Comparison of ENCODE assay signal across 13 cellular contexts in genomic region chr17:1379208-1379929, GRCh38. TPM values are rescaled to one million over a fixed set of nuclear protein-coding genes. Genes with fewer than 3 reads are reported as not detected.
A peak's percentile ranks its signal among the peaks of the same experiment; 100 is the strongest.
DNase-seq lines count a peak whose midpoint lies in the region; ATAC-seq, FAIRE-seq and TF ChIP-seq lines count a peak whose summit lies in the region.
"Had no signal": no experiment of that assay in that cellular context is flagged by ENCODE, and none has a peak within 500 bp of the region (broad histone marks: within the 10 kb centered on the region; RNA-seq: fewer than 3 reads in every experiment).

No MANE protein-coding gene starts in this region.

- H3K23ac ChIP-seq in IMR-90 (ENCODE audit: low read depth, low read length): peak overlapping the region; percentile 52

- FAIRE-seq in D721Med (lab: Jason Lieb, UNC): no peak

- no TSS peak for BruUV-seq in IMR-90 (replicated peaks; lab: Mats Ljungman, UMichigan)

- H2BK15ac ChIP-seq in IMR-90 (ENCODE audit: low read depth, low read length): no peak overlapping the region

- H3K36me3 Mint-ChIP-seq in CD4-positive, CD25-positive, alpha-beta regulatory T cell: peaks cover 5% of the 10 kb centered on the region
- peaks cover 24% of the 10 kb centered on the region for H3K36me3 Mint-ChIP-seq in central memory CD8-positive, alpha-beta T cell (ENCODE audit: insufficient read depth)
- H3K36me3 Mint-ChIP-seq in nephron progenitor cell (ENCODE audit: low read depth): peaks cover 55% of the 10 kb centered on the region

- no peak for TF ChIP-seq POLR2A in IMR-90 (IDR thresholded peaks at IDR 0.05; ENCODE audit: low read depth, low read length)

- POLR2A ChIA-PET in IMR-90 (lab: Charles Lee; ENCODE audit: unreplicated experiment): no interaction called here

- no peak for DNase-seq in CD4-positive, CD25-positive, alpha-beta regulatory T cell
- DNase-seq in IMR-90 (no peak), nephron progenitor cell (no peak), D721Med (ENCODE audit: insufficient read length, low spot score) (no peak), nucleus accumbens (lab: John Stamatoyannopoulos, UW) (no peak)
- DNase-seq in central memory CD8-positive, alpha-beta T cell (ENCODE audit: low spot score in 2 of 2): no peak
- DNase-seq: Calu3; central memory CD4-positive, alpha-beta T cell; HCEC 1CT; NCI-H1694; SW 1271 had no signal

- dilution Hi-C loops in IMR-90 (cut with HindIII; ENCODE audit: low sequenced_read_pairs, unreplicated experiment): no loop called here

- H2AFZ ChIP-seq in IMR-90 (replicated peaks; ENCODE audit: low read length, poor library complexity): no peak overlapping the region

- H3K27me3 Mint-ChIP-seq in CD4-positive, CD25-positive, alpha-beta regulatory T cell: no peaks in the 10 kb centered on the region
- H3K27me3 Mint-ChIP-seq in central memory CD8-positive, alpha-beta T cell: no peaks in the 10 kb centered on the region
- no peaks in the 10 kb centered on the region for H3K27me3 Mint-ChIP-seq in nephron progenitor cell (ENCODE audit: low read depth, poor library complexity)

- H3K4me2 ChIP-seq in IMR-90 (ENCODE audit: low read depth, low read length): no peak overlapping the region

- H3K27ac Mint-ChIP-seq in CD4-positive, CD25-positive, alpha-beta regulatory T cell: peak overlapping the region; percentile 75 to 95 (median 90)
- H3K27ac Mint-ChIP-seq in central memory CD8-positive, alpha-beta T cell (ENCODE audit: low read depth): peak overlapping the region; percentile 29
- H3K27ac Mint-ChIP-seq in nephron progenitor cell: peak overlapping the region; percentile 64

- H3K4me3 Mint-ChIP-seq in CD4-positive, CD25-positive, alpha-beta regulatory T cell: peak overlapping the region in 3 of 4 donors; percentile 34 to 67 (median 49)
- peak overlapping the region; percentile 34 for H3K4me3 Mint-ChIP-seq in central memory CD8-positive, alpha-beta T cell
- H3K4me3 Mint-ChIP-seq in nephron progenitor cell: no peak overlapping the region

- peaks cover 0 to 59% of the 10 kb centered on the region in 2 experiments; a peak in 2 of 4 replicates for H3K79me1 ChIP-seq in IMR-90 (ENCODE audit: low read depth in 1 of 2, low read length in 2 of 2)

- no peak overlapping the region for H3K14ac ChIP-seq in IMR-90 (replicated peaks; ENCODE audit: low read depth, low read length)

- peaks cover 30 to 90% (median 66%) of the 10 kb centered on the region in 4 donors for H3K4me1 Mint-ChIP-seq in CD4-positive, CD25-positive, alpha-beta regulatory T cell
- peaks cover 67% of the 10 kb centered on the region for H3K4me1 Mint-ChIP-seq in central memory CD8-positive, alpha-beta T cell
- peaks cover 57% of the 10 kb centered on the region for H3K4me1 Mint-ChIP-seq in nephron progenitor cell

- H2AK9ac ChIP-seq in IMR-90 (replicated peaks; ENCODE audit: low read depth, low read length, poor library complexity): no peak overlapping the region

- H2BK5ac ChIP-seq in IMR-90 (ENCODE audit: low read depth, low read length, poor library complexity, severe bottlenecking): no peak overlapping the region

- H3K18ac ChIP-seq in IMR-90 (ENCODE audit: low read depth, low read length): no peak overlapping the region

- TF ChIP-seq RAD21 in IMR-90 (IDR thresholded peaks at IDR 0.05; ENCODE audit: low read length): no peak

- peaks cover 7% of the 10 kb centered on the region for H3K36me3 ChIP-seq in CD4-positive, CD25-positive, alpha-beta regulatory T cell (ENCODE audit: control insufficient read depth, insufficient read depth, low read length)
- peaks cover 5% of the 10 kb centered on the region; the same call in 1 of the 2 replicates for H3K36me3 ChIP-seq in IMR-90 (ENCODE audit: control insufficient read depth, insufficient read depth, low read length)

- H3K9me3 Mint-ChIP-seq in CD4-positive, CD25-positive, alpha-beta regulatory T cell: no peaks in the 10 kb centered on the region
- H3K9me3 Mint-ChIP-seq in central memory CD8-positive, alpha-beta T cell: no peaks in the 10 kb centered on the region
- no peaks in the 10 kb centered on the region for H3K9me3 Mint-ChIP-seq in nephron progenitor cell

- peaks cover 34% of the 10 kb centered on the region for H3K9me1 ChIP-seq in IMR-90 (ENCODE audit: insufficient read depth, low read length)

- ATAC-seq in CD4-positive, CD25-positive, alpha-beta regulatory T cell (ENCODE audit: low read depth in 2 of 2): no peak
- ATAC-seq in IMR-90 (ENCODE audit: low read depth) (no peak), GM19328 (IDR thresholded peaks at IDR 0.05; ENCODE audit: unreplicated experiment) (no peak), HG02884 (IDR thresholded peaks at IDR 0.05; ENCODE audit: unreplicated experiment) (no peak)
- no peak for ATAC-seq in central memory CD8-positive, alpha-beta T cell (replicated peaks; ENCODE audit: extremely low read depth, poor library complexity, severe bottlenecking)

- no peak overlapping the region for H2BK20ac ChIP-seq in IMR-90 (ENCODE audit: low read depth, low read length)

- no peak overlapping the region for H3K9ac ChIP-seq in IMR-90 (ENCODE audit: low read depth, low read length)

- peaks cover 64% of the 10 kb centered on the region for H3K4me1 ChIP-seq in CD4-positive, CD25-positive, alpha-beta regulatory T cell (ENCODE audit: control insufficient read depth, insufficient read depth, low read length, poor library complexity, severe bottlenecking)
- peaks cover 29% of the 10 kb centered on the region for H3K4me1 ChIP-seq in IMR-90 (ENCODE audit: control insufficient read depth, insufficient read depth, low read length)

- H2AK5ac ChIP-seq in IMR-90 (ENCODE audit: low read depth, low read length): no peak overlapping the region

- TF ChIP-seq CTCF in IMR-90 (conservative IDR thresholded peaks at IDR 0.05; ENCODE audit: low read depth, low read length) (no peak), nephron progenitor cell (IDR thresholded peaks at IDR 0.05) (no peak), D721Med (IDR thresholded peaks at IDR 0.05; ENCODE audit: insufficient read depth, missing control alignments) (no peak)

- peak overlapping the region; percentile 55 for H3K27ac ChIP-seq in CD4-positive, CD25-positive, alpha-beta regulatory T cell (ENCODE audit: insufficient read depth, low read length, poor library complexity, severe bottlenecking)
- no peak overlapping the region for H3K27ac ChIP-seq in IMR-90 (ENCODE audit: insufficient read depth, low read length)

- H3K4ac ChIP-seq in IMR-90 (ENCODE audit: low read depth, low read length): no peak overlapping the region

- 88% methylated on average over 4 of the region's 11 CpGs; no CpG with 5 or more reads in 1 of the 2 experiments for WGBS in IMR-90 (ENCODE audit: extremely low coverage in 2 of 2, insufficient read length in 1 of 2), 2 experiments

- CTCF ChIA-PET in IMR-90 (lab: Yijun Ruan, JAX): interaction anchor here (1.4 to 2.2 kb wide), 2 partner anchors 14 kb away, joined by 6 to 10 read pairs; no protein-coding TSS in a partner anchor

- H3K4me3 ChIP-seq in CD4-positive, CD25-positive, alpha-beta regulatory T cell (ENCODE audit: low read depth, low read length): peak overlapping the region; percentile 42
- no peak overlapping the region for H3K4me3 ChIP-seq in IMR-90 (ENCODE audit: insufficient read depth, low read depth, low read length)

- H3K27me3 ChIP-seq in CD4-positive, CD25-positive, alpha-beta regulatory T cell (ENCODE audit: control insufficient read depth, insufficient read depth, low read length): no peaks in the 10 kb centered on the region
- H3K27me3 ChIP-seq in IMR-90 (ENCODE audit: control insufficient read depth, insufficient read depth, low read length): no peaks in the 10 kb centered on the region

- intact Hi-C loops in IMR-90 (cut with micrococcal nuclease): no loop called here

- no peak overlapping the region for H2BK120ac ChIP-seq in IMR-90 (ENCODE audit: low read depth, low read length)

- no peak overlapping the region for H4K91ac ChIP-seq in IMR-90 (ENCODE audit: insufficient read depth, low read depth, low read length)

- in situ Hi-C loops in IMR-90 (cut with MboI; ENCODE audit: low sequenced_read_pairs): no loop called here

- H3K9me3 ChIP-seq in CD4-positive, CD25-positive, alpha-beta regulatory T cell (ENCODE audit: control insufficient read depth in 2 of 2, low read length in 2 of 2): no peaks in the 10 kb centered on the region
- H3K9me3 ChIP-seq in IMR-90 (ENCODE audit: control insufficient read depth, insufficient read depth, low read length): no peaks in the 10 kb centered on the region

- H4K8ac ChIP-seq in IMR-90 (ENCODE audit: low read depth in 2 of 2, low read length in 2 of 2): no peak overlapping the region

- no peak overlapping the region for H3K56ac ChIP-seq in IMR-90 (ENCODE audit: extremely low read depth, insufficient read depth, low read length)

- no peak overlapping the region for H4K5ac ChIP-seq in IMR-90 (ENCODE audit: low read depth, low read length)

- peaks cover 100% of the 10 kb centered on the region for H4K20me1 ChIP-seq in IMR-90 (ENCODE audit: insufficient read depth, low read length)

TF ChIP-seq in IMR-90, 13 proteins besides CTCF, POLR2A, EP300 and RAD21:
- TF ChIP-seq CHD1 (IDR thresholded peaks at IDR 0.05; ENCODE audit: low read depth, low read length) (no peak), BHLHE40 (IDR thresholded peaks at IDR 0.05; ENCODE audit: low read depth, low read length) (no peak), MXI1 (IDR thresholded peaks at IDR 0.05; ENCODE audit: borderline replicate concordance, low read depth, low read length) (no peak), RCOR1 (IDR thresholded peaks at IDR 0.05; ENCODE audit: insufficient replicate concordance, low read length) (no peak), FOS (IDR thresholded peaks at IDR 0.05; ENCODE audit: low read depth, low read length) (no peak), USF2 (IDR thresholded peaks at IDR 0.05; ENCODE audit: low read depth, low read length) (no peak), NFE2L2 (IDR thresholded peaks at IDR 0.05; ENCODE audit: low read depth, low read length) (no peak)

RNA-seq across cellular contexts. Expression of gene YWHAE, which starts 20.7 kb away (rescaled TPM):
- total RNA-seq in CD4-positive, CD25-positive, alpha-beta regulatory T cell: 136 TPM
- polyA plus RNA-seq in CD4-positive, CD25-positive, alpha-beta regulatory T cell: 10 to 100 TPM; 68.6 to 92.5 (median 82.5) TPM
- total RNA-seq in IMR-90 (2012; rRNA removed): 358 and 964 TPM in 2 replicates
- polyA plus RNA-seq in IMR-90 (2012; rRNA removed): 774 and 817 TPM in 2 replicates
- 140 and 369 TPM in 2 replicates for polyA plus RNA-seq in IMR-90 (2012; cell fraction: cytosol; rRNA removed)
- 42.1 and 246 TPM in 2 replicates for polyA plus RNA-seq in IMR-90 (2012; cell fraction: nucleus; rRNA removed; ENCODE audit: low replicate concordance)

Comparison
In these comparisons a context has a peak if more than half of its experiments do, and no peak if none do; other contexts are left out.
1. H3K27ac Mint-ChIP-seq: peak in every context shown above with its lines; median percentile 90 in CD4-positive, CD25-positive, alpha-beta regulatory T cell; 64 in nephron progenitor cell; 29 in central memory CD8-positive, alpha-beta T cell.